8 cellular contexts compared by ENCODE assay signal in the genomic region with DNA sequence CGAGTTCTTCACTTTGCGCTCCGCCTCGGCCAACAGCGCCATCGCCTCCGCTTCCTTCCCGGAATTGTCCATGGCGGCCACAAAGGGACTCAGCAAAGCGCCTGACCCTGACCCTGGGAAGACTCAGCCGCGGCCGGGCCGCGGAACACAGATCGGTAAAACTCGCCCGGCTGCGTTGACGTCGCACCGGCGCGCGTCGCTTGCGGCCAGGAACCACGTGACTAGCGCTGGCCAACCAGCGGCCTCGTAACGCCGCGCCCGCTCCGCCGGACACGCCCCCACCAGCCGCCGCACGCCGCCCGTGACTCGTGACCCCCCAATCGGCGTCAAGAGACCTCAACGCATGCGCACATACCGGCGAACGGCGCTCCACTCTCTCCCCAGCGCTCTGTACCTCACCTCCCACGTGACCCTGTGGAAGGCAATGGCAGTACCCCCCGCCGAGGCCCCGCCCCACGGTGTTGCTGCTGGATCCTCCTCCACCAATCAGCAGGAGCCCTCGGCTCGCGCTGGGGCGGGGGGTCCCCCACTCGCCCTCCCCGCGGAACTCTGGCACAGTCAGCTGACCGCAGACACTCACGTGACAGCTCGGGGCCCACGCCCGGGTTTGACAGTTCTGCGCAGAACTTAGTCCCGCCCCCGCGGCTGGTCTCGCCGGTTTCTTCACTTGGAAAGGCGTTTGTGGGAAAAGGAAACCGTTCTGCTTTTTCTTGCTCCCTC. TPM values are rescaled to one million over a fixed set of nuclear protein-coding genes. Genes with fewer than 3 reads are reported as not detected.
DNase-seq lines count a peak whose midpoint lies in the region; ATAC-seq and TF ChIP-seq lines count a peak whose summit lies in the region.

Gene NAPA, minus strand, starts transcription at position 195 of the 720 bp plus-strand sequence. Its CDS starts 123 bp downstream, at position 72.

- peaks cover 46% of the 10 kb centered on the region for H3K79me2 ChIP-seq in ACC112 (ENCODE audit: control insufficient read depth, insufficient read depth, low read length, unreplicated experiment)

- H3K27me3 ChIP-seq in ACC112 (ENCODE audit: insufficient read depth, low read length) = no peaks in the 10 kb centered on the region
- no peaks in the 10 kb centered on the region for H3K27me3 ChIP-seq in breast epithelium
- H3K27me3 ChIP-seq in iPS-18a (ENCODE audit: control insufficient read depth, insufficient read depth, low read length) = no peaks in the 10 kb centered on the region
- no peaks in the 10 kb centered on the region for H3K27me3 ChIP-seq in skeletal muscle satellite cell (ENCODE audit: control insufficient read depth, insufficient read depth, low read length)

- TF ChIP-seq POLR2A in breast epithelium (IDR thresholded peaks at IDR 0.05) = peak; percentile 93

- H3K4me1 ChIP-seq in ACC112 (ENCODE audit: control insufficient read depth, insufficient read depth, low read length, unreplicated experiment) (peaks cover 31% of the 10 kb centered on the region), breast epithelium (peaks cover 14 to 35% of the 10 kb centered on the region in 2 donors), iPS-18a (ENCODE audit: control insufficient read depth, low read depth, low read length) (no peaks in the 10 kb centered on the region), skeletal muscle satellite cell (ENCODE audit: control insufficient read depth, insufficient read depth, low read length) (peaks cover 41% of the 10 kb centered on the region)

- H3K9me3 ChIP-seq in breast epithelium (no peaks in the 10 kb centered on the region), iPS-18a (ENCODE audit: control insufficient read depth, low read depth, low read length) (no peaks in the 10 kb centered on the region), skeletal muscle satellite cell (replicated peaks; ENCODE audit: low read length) (no peaks in the 10 kb centered on the region)

- H3K4me3 ChIP-seq in ACC112 (ENCODE audit: low read depth, low read length) = peak within 1 kb of the TSS; percentile 90
- peak within 1 kb of the TSS; percentile 86 to 100 (median 97) for H3K4me3 ChIP-seq in breast epithelium
- H3K4me3 ChIP-seq in iPS-18a (ENCODE audit: low read length) = peak within 1 kb of the TSS; percentile 98
- H3K4me3 ChIP-seq in skeletal muscle satellite cell (ENCODE audit: low read length) = peak within 1 kb of the TSS; percentile 86

- H2AFZ ChIP-seq in ACC112 (ENCODE audit: low read length, unreplicated experiment) = peak within 1 kb of the TSS; percentile 86

- peak; percentile 100 for DNase-seq in NCI-H2196 treated with DMSO at 0.1 percent for 48 hours (lab: John Stamatoyannopoulos, UW; ENCODE audit: unreplicated experiment)
- DNase-seq in breast epithelium (ENCODE audit: low spot score in 2 of 2) = peak; percentile 100

- H3K4me2 ChIP-seq in skeletal muscle satellite cell (ENCODE audit: low read length) = peak within 1 kb of the TSS; percentile 95

- H3K9ac ChIP-seq in iPS-18a (ENCODE audit: low read length) (peak within 1 kb of the TSS; percentile 91), skeletal muscle satellite cell (ENCODE audit: low read depth, low read length) (peak within 1 kb of the TSS; percentile 98)

- ATAC-seq in GM18870 (IDR thresholded peaks at IDR 0.05; ENCODE audit: unreplicated experiment) (peak; percentile 79), HG03135 (IDR thresholded peaks at IDR 0.05; ENCODE audit: unreplicated experiment) (peak; percentile 85)

- H3K27ac ChIP-seq in ACC112 (ENCODE audit: low read depth, low read length) (peak within 1 kb of the TSS; percentile 89), VCaP (peak within 1 kb of the TSS; percentile 96), breast epithelium (peak within 1 kb of the TSS; percentile 96 to 99), iPS-18a (ENCODE audit: low read length) (peak within 1 kb of the TSS; percentile 45)

- intact Hi-C loops in breast epithelium (cut with DNase I; ENCODE audit: low total_unique reads) = no loop called here

- H3K36me3 ChIP-seq in ACC112 (ENCODE audit: insufficient read depth, low read length) (no peaks in the 10 kb centered on the region), breast epithelium (no peaks in the 10 kb centered on the region), iPS-18a (ENCODE audit: control insufficient read depth, low read depth, low read length) (no peaks in the 10 kb centered on the region), skeletal muscle satellite cell (ENCODE audit: insufficient read depth, low read length) (peaks cover 4% of the 10 kb centered on the region)

- no peak for TF ChIP-seq CTCF in VCaP (conservative IDR thresholded peaks at IDR 0.05)
- TF ChIP-seq CTCF in breast epithelium (IDR thresholded peaks at IDR 0.05) = no peak

RNA-seq across cellular contexts. Expression of gene NAPA, which starts in this region (rescaled TPM):
- 100 to 1,000 TPM in 1 of 3 donors, 10 to 100 TPM in 2; 82.4 to 117 (median 96.0) TPM for total RNA-seq in breast epithelium
- total RNA-seq in skeletal muscle satellite cell (2012; rRNA removed) = 69.0 and 79.6 TPM in 2 replicates

Comparison
In these comparisons a context has a peak if more than half of its experiments do, and no peak if none do; other contexts are left out.
1. Peak in every context shown above with its lines: DNase-seq, ATAC-seq, H3K4me3 ChIP-seq and H3K27ac ChIP-seq.
2. H3K27ac ChIP-seq: peak in every context shown above with its lines; median percentile 98 in breast epithelium; 96 in VCaP; 89 in ACC112; 45 in iPS-18a.